In genomic region chr9:72362680-72363139, GRCh38 we compare ENCODE assay signal across 8 cellular contexts. TPM values are rescaled to one million over a fixed set of nuclear protein-coding genes. Genes with fewer than 3 reads are reported as not detected.
DNase-seq lines count a peak whose midpoint lies in the region; ATAC-seq and TF ChIP-seq lines count a peak whose summit lies in the region.

No MANE protein-coding gene starts in this region.

- H3K4me3 Mint-ChIP-seq in T-cell: peak overlapping the region; percentile 92 to 95 (median 93)

- ATAC-seq in GM21381 (IDR thresholded peaks at IDR 0.05; ENCODE audit: unreplicated experiment) (peak; percentile 34), T-cell (replicated peaks in 1 of 4) (no peak), gastrocnemius medialis (peak; percentile 50 to 65)

- TF ChIP-seq CTCF in gastrocnemius medialis (IDR thresholded peaks at IDR 0.05 in 4 of 5, conservative IDR thresholded peaks at IDR 0.05 in 1 of 5): no peak

- in situ Hi-C loops in T47D (cut with HindIII; ENCODE audit: low pct_unique_long_range_greater_than_20kb, low sequenced_read_pairs): no loop called here
- in situ Hi-C loops in gastrocnemius medialis (cut with MboI; ENCODE audit: low sequenced_read_pairs in 4 of 4): loop anchor here in 2 of 4 donors (10.0 kb wide), 2 partner anchors 58 to 222 kb away; no protein-coding TSS in a partner anchor

- H3K27ac Mint-ChIP-seq in T-cell: peak overlapping the region; percentile 61 to 87

- DNase-seq in DMS153 (lab: John Stamatoyannopoulos, UW) (peak; percentile 4), T-cell (peak in 30 of 34 experiments; percentile 4 to 48 (median 16)), T47D (ENCODE audit: low read depth in 1 of 2, low spot score in 1 of 2) (peak; percentile 40 to 49), gastrocnemius medialis (peak; percentile 93), SKM-1 (lab: John Stamatoyannopoulos, UW; ENCODE audit: unreplicated experiment) (no peak)

- H3K9ac ChIP-seq in HUES64 (ENCODE audit: low read depth, low read length): peak overlapping the region; percentile 95
- H3K9ac ChIP-seq in iPS-18a (ENCODE audit: low read length): peak overlapping the region; percentile 99

- intact Hi-C loops in gastrocnemius medialis (cut with DNase I; ENCODE audit: low total_unique reads): loop anchor here (2.0 to 10.0 kb wide), 5 partner anchors 45 to 1944 kb away; partner anchors contain the start of genes ABHD17B, C9orf85 and CEMIP2

- POLR2A ChIA-PET in T-cell (lab: Charles Lee): interaction anchor here (0.6 to 1.8 kb wide), 9 partner anchors 9 to 790 kb away, joined by 3 to 7 read pairs (median 3); no protein-coding TSS in a partner anchor

- H3K4me3 ChIP-seq in HUES64 (ENCODE audit: low read length): peak overlapping the region; percentile 94
- H3K4me3 ChIP-seq in iPS-18a (ENCODE audit: low read length): peak overlapping the region; percentile 98
- peak overlapping the region; percentile 76 to 93 (median 85) for H3K4me3 ChIP-seq in gastrocnemius medialis

- H3K27me3 Mint-ChIP-seq in T-cell: no peaks in the 10 kb centered on the region

- H3K4me1 Mint-ChIP-seq in T-cell: peaks cover 62 to 66% (median 62%) of the 10 kb centered on the region in 3 donors

- peaks cover 60% of the 10 kb centered on the region for H3K36me3 ChIP-seq in HUES64 (ENCODE audit: insufficient read depth, low read length)
- H3K36me3 ChIP-seq in iPS-18a (ENCODE audit: control insufficient read depth, low read depth, low read length): peaks cover 59% of the 10 kb centered on the region
- H3K36me3 ChIP-seq in gastrocnemius medialis: peaks cover 11 to 57% of the 10 kb centered on the region in 2 donors

- H3K9me3 ChIP-seq in HUES64 (ENCODE audit: insufficient read depth, low read depth, low read length) (no peaks in the 10 kb centered on the region), iPS-18a (ENCODE audit: control insufficient read depth, low read depth, low read length) (no peaks in the 10 kb centered on the region), gastrocnemius medialis (no peaks in the 10 kb centered on the region)

- H3K9me3 Mint-ChIP-seq in T-cell: no peaks in the 10 kb centered on the region

- CTCF ChIA-PET in T-cell (lab: Charles Lee): interaction anchor here in 1 of 2 donors (0.6 to 1.4 kb wide), 4 partner anchors 71 to 1944 kb away, joined by 3 to 4 read pairs (median 3); no protein-coding TSS in a partner anchor

- H3K4me1 ChIP-seq in HUES64 (ENCODE audit: insufficient read depth, low read length) (peaks cover 37% of the 10 kb centered on the region), iPS-18a (ENCODE audit: control insufficient read depth, low read depth, low read length) (peaks cover 18% of the 10 kb centered on the region), gastrocnemius medialis (peaks cover 27 to 38% of the 10 kb centered on the region in 2 donors)

- H3K27me3 ChIP-seq in HUES64 (ENCODE audit: insufficient read depth, low read length) (no peaks in the 10 kb centered on the region), iPS-18a (ENCODE audit: control insufficient read depth, insufficient read depth, low read length) (no peaks in the 10 kb centered on the region), gastrocnemius medialis (no peaks in the 10 kb centered on the region)

- H3K36me3 Mint-ChIP-seq in T-cell: peaks cover 15% of the 10 kb centered on the region

- WGBS in HUES64: 9% methylated on average over 2 of the region's 2 CpGs

- peak; percentile 67 to 88 for TF ChIP-seq POLR2A in gastrocnemius medialis (IDR thresholded peaks at IDR 0.05)

- H3K27ac ChIP-seq in HUES64 (ENCODE audit: low read depth, low read length) (no peak overlapping the region), iPS-18a (ENCODE audit: low read length) (no peak overlapping the region), gastrocnemius medialis (peak overlapping the region; percentile 94 to 99 (median 98))

RNA-seq across cellular contexts. Expression of gene ZFAND5, which starts 2.3 kb away (rescaled TPM):
- polyA plus RNA-seq in HUES64 (2013, experiment 1 of 2): 154 TPM
- polyA plus RNA-seq in HUES64 (2013, experiment 2 of 2): 160 TPM
- total RNA-seq in T-cell (100 to 1,000 TPM; 112 to 275 (median 118) TPM), gastrocnemius medialis (1,000 to 10,000 TPM in 1 of 4 donors, 100 to 1,000 TPM in 3; 316 to 2,069 (median 561) TPM)

Comparison
In these comparisons a context has a peak if more than half of its experiments do, and no peak if none do; other contexts are left out.
1. ATAC-seq: peak in GM21381 (single experiment) and gastrocnemius medialis (2 of 2); none in T-cell (0 of 4).
2. H3K27ac ChIP-seq: peak in gastrocnemius medialis (4 of 4); none in HUES64 (single experiment) and iPS-18a (single experiment).
3. Peak in every context shown above with its lines, with median percentiles within 50 percentile points of each other: H3K4me3 ChIP-seq.